8 cellular contexts compared by ENCODE assay signal in the genomic region with DNA sequence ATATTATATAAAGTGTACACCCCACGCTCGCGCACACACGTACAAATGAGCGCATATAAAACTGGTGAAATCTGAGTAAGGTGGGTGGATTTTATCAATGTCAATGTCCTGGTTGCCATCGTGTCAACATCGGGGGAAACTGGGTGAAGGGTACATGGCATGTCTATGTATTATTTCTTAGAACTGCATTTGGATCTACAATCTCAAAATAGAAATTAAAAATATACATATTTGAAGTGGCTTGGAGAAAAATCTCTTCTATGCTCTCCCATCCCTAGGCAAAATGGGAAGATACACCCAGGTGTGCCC. TPM values are rescaled to one million over a fixed set of nuclear protein-coding genes. Genes with fewer than 3 reads are reported as not detected.
DNase-seq lines count a peak whose midpoint lies in the region; ATAC-seq lines count a peak whose summit lies in the region.

No MANE protein-coding gene starts in this region.

- H3K4me3 Mint-ChIP-seq in activated CD4-positive, alpha-beta T cell treated with anti-CD3 and anti-CD28 coated beads, Interleukin-2, amount 10 ng/mL, durations not matched to agents 7 days and 5 days, result peak overlapping the region; percentile 76
- peak overlapping the region; percentile 80 for H3K4me3 Mint-ChIP-seq in activated naive CD8-positive, alpha-beta T cell treated with anti-CD3 and anti-CD28 coated beads, Interleukin-2, amount 50 U/mL, for 24 hours

- H3K9me3 Mint-ChIP-seq in activated CD4-positive, alpha-beta T cell treated with anti-CD3 and anti-CD28 coated beads, Interleukin-2, amount 10 ng/mL, durations not matched to agents 7 days and 5 days, result no peaks in the 10 kb centered on the region
- no peaks in the 10 kb centered on the region for H3K9me3 Mint-ChIP-seq in activated naive CD8-positive, alpha-beta T cell treated with anti-CD3 and anti-CD28 coated beads, Interleukin-2, amount 50 U/mL, for 24 hours

- no peak for ATAC-seq in activated naive CD8-positive, alpha-beta T cell treated with anti-CD3 and anti-CD28 coated beads, Interleukin-2, amount 50 U/mL, for 24 hours

- H3K27ac ChIP-seq in layer of hippocampus (ENCODE audit: low read depth, low read length) (peak overlapping the region; percentile 42), stomach smooth muscle (ENCODE audit: low read length) (peak overlapping the region; percentile 92)

- H3K27ac Mint-ChIP-seq in activated CD4-positive, alpha-beta T cell treated with anti-CD3 and anti-CD28 coated beads, Interleukin-2, amount 10 ng/mL, durations not matched to agents 7 days and 5 days, result peak overlapping the region; percentile 82
- peak overlapping the region; percentile 42 for H3K27ac Mint-ChIP-seq in activated naive CD8-positive, alpha-beta T cell treated with anti-CD3 and anti-CD28 coated beads, Interleukin-2, amount 50 U/mL, for 24 hours

- DNase-seq in activated CD4-positive, alpha-beta T cell treated with anti-CD3 and anti-CD28 coated beads, Interleukin-2, amount 10 ng/mL, durations not matched to agents 7 days and 5 days, result no peak
- no peak for DNase-seq in activated CD4-positive, alpha-beta T cell treated with anti-CD3 and anti-CD28 coated beads for 48 hours
- DNase-seq in activated naive CD8-positive, alpha-beta T cell treated with anti-CD3 and anti-CD28 coated beads, Interleukin-2, amount 50 U/mL, for 24 hours, result no peak
- DNase-seq in SHP77 (lab: John Stamatoyannopoulos, UW) (no peak), NCI-H2227 treated with DMSO at 0.1 percent for 48 hours (lab: John Stamatoyannopoulos, UW) (no peak), SIG-M5 treated with dmso at 0.1 percent for 504 hours (lab: John Stamatoyannopoulos, UW; ENCODE audit: unreplicated experiment) (no peak)

- peaks cover 32% of the 10 kb centered on the region for H3K4me1 ChIP-seq in stomach smooth muscle (ENCODE audit: control insufficient read depth, insufficient read depth, low read length)

- CTCF ChIA-PET in activated CD4-positive, alpha-beta T cell treated with anti-CD3 and anti-CD28 coated beads, Interleukin-2, amount 10 ng/mL, durations not matched to agents 7 days and 5 days (lab: Charles Lee), result interaction anchor here (0.5 kb wide), 1 partner anchor 152 kb away, joined by 5 read pairs; no protein-coding TSS in a partner anchor

- H3K27me3 ChIP-seq in layer of hippocampus (ENCODE audit: control insufficient read depth, insufficient read depth, low read length) (no peaks in the 10 kb centered on the region), stomach smooth muscle (ENCODE audit: control insufficient read depth in 1 of 2, insufficient read depth in 2 of 2, low read length in 2 of 2) (peaks cover 0 to 6% of the 10 kb centered on the region in 2 donors)

- no peaks in the 10 kb centered on the region for H3K36me3 Mint-ChIP-seq in activated CD4-positive, alpha-beta T cell treated with anti-CD3 and anti-CD28 coated beads, Interleukin-2, amount 10 ng/mL, durations not matched to agents 7 days and 5 days (ENCODE audit: low read depth)
- H3K36me3 Mint-ChIP-seq in activated naive CD8-positive, alpha-beta T cell treated with anti-CD3 and anti-CD28 coated beads, Interleukin-2, amount 50 U/mL, for 24 hours (ENCODE audit: low read depth), result no peaks in the 10 kb centered on the region

- peak overlapping the region; percentile 77 to 90 for H3K9ac ChIP-seq in stomach smooth muscle (ENCODE audit: low read length in 2 of 2)

- H3K4me1 Mint-ChIP-seq in activated CD4-positive, alpha-beta T cell treated with anti-CD3 and anti-CD28 coated beads, Interleukin-2, amount 10 ng/mL, durations not matched to agents 7 days and 5 days, result peaks cover 10% of the 10 kb centered on the region
- H3K4me1 Mint-ChIP-seq in activated naive CD8-positive, alpha-beta T cell treated with anti-CD3 and anti-CD28 coated beads, Interleukin-2, amount 50 U/mL, for 24 hours, result peaks cover 36% of the 10 kb centered on the region

- POLR2A ChIA-PET in activated CD4-positive, alpha-beta T cell treated with anti-CD3 and anti-CD28 coated beads, Interleukin-2, amount 10 ng/mL, durations not matched to agents 7 days and 5 days (lab: Charles Lee), result no interaction called here

- peak overlapping the region; percentile 65 to 83 for H3K4me3 ChIP-seq in stomach smooth muscle (ENCODE audit: low read length in 2 of 2)

- no peaks in the 10 kb centered on the region for H3K9me3 ChIP-seq in stomach smooth muscle (ENCODE audit: control insufficient read depth in 2 of 2, low read length in 2 of 2)

- H3K36me3 ChIP-seq in stomach smooth muscle (ENCODE audit: control insufficient read depth in 2 of 2, insufficient read depth in 2 of 2, low read length in 2 of 2), result no peaks in the 10 kb centered on the region

- H3K27me3 Mint-ChIP-seq in activated CD4-positive, alpha-beta T cell treated with anti-CD3 and anti-CD28 coated beads, Interleukin-2, amount 10 ng/mL, durations not matched to agents 7 days and 5 days, result peaks cover 76% of the 10 kb centered on the region
- peaks cover 18% of the 10 kb centered on the region for H3K27me3 Mint-ChIP-seq in activated naive CD8-positive, alpha-beta T cell treated with anti-CD3 and anti-CD28 coated beads, Interleukin-2, amount 50 U/mL, for 24 hours

RNA-seq across cellular contexts. Expression of gene WHRN, which starts 0.8 kb away (rescaled TPM):
- total RNA-seq in activated CD4-positive, alpha-beta T cell treated with anti-CD3 and anti-CD28 coated beads, Interleukin-2, amount 10 ng/mL, durations not matched to agents 7 days and 5 days, result 1 to 10 TPM in 1 of 2 experiments, under 1 TPM in 1; 0.64 to 1.2 TPM
